In genomic region chr22:39130152-39130704, GRCh38 we compare ENCODE assay signal across 18 cellular contexts. TPM values are rescaled to one million over a fixed set of nuclear protein-coding genes. Genes with fewer than 3 reads are reported as not detected.
A peak's percentile ranks its signal among the peaks of the same experiment; 100 is the strongest.
DNase-seq lines count a peak whose midpoint lies in the region; ATAC-seq and TF ChIP-seq lines count a peak whose summit lies in the region.
"Had no signal": no experiment of that assay in that cellular context is flagged by ENCODE, and none has a peak within 500 bp of the region (broad histone marks: within the 10 kb centered on the region; RNA-seq: fewer than 3 reads in every experiment).

No MANE protein-coding gene starts in this region.

- peak overlapping the region; percentile 96 for H3K27ac Mint-ChIP-seq in dendritic cell treated with granulocyte-macrophage colony-stimulating factor and Interleukin-4, amounts not matched to agents 40 ng/mL and 50 ng/mL, for 4 days
- H3K27ac Mint-ChIP-seq in nephron progenitor cell = peak overlapping the region; percentile 49

- H3K27me3 Mint-ChIP-seq in dendritic cell treated with granulocyte-macrophage colony-stimulating factor and Interleukin-4, amounts not matched to agents 40 ng/mL and 50 ng/mL, for 4 days = peaks cover 9% of the 10 kb centered on the region
- peaks cover 7% of the 10 kb centered on the region for H3K27me3 Mint-ChIP-seq in nephron progenitor cell (ENCODE audit: low read depth, poor library complexity)

- H3K4me1 Mint-ChIP-seq in dendritic cell treated with granulocyte-macrophage colony-stimulating factor and Interleukin-4, amounts not matched to agents 40 ng/mL and 50 ng/mL, for 4 days (ENCODE audit: low read depth) = peaks cover 64% of the 10 kb centered on the region
- H3K4me1 Mint-ChIP-seq in nephron progenitor cell = peaks cover 53% of the 10 kb centered on the region

- TF ChIP-seq CTCF in cardiac muscle cell (IDR thresholded peaks at IDR 0.05; ENCODE audit: low read depth, low read length) (no peak), left ventricle myocardium inferior (IDR thresholded peaks at IDR 0.05; ENCODE audit: borderline replicate concordance) (no peak), nephron progenitor cell (IDR thresholded peaks at IDR 0.05) (no peak)

- intact Hi-C loops in left ventricle myocardium inferior (cut with micrococcal nuclease) = no loop called here
- intact Hi-C loops in dendritic cell treated with granulocyte-macrophage colony-stimulating factor and Interleukin-4, amounts not matched to agents 40 ng/mL and 50 ng/mL, for 4 days (cut with micrococcal nuclease) = no loop called here

- H3K4me1 ChIP-seq in cardiac muscle cell (ENCODE audit: low read depth) = peaks cover 18% of the 10 kb centered on the region
- H3K4me1 ChIP-seq in left ventricle myocardium inferior = peaks cover 30% of the 10 kb centered on the region

- H3K9me3 ChIP-seq in cardiac muscle cell (ENCODE audit: low read depth) = no peaks in the 10 kb centered on the region
- no peaks in the 10 kb centered on the region for H3K9me3 ChIP-seq in left ventricle myocardium inferior (replicated peaks)
- H3K9me3 ChIP-seq: BLaER1 treated with 17β-estradiol and CSF1 and Interleukin-3, amounts not matched to agents 10 nM and 100 nM had no signal

- DNase-seq in cardiac muscle cell (ENCODE audit: low read depth in 1 of 2, low spot score in 1 of 2) = no peak
- DNase-seq in left ventricle myocardium inferior = no peak
- DNase-seq in nephron progenitor cell = no peak
- DNase-seq in NCI-H2081 (lab: John Stamatoyannopoulos, UW) = no peak
- DNase-seq: DMS 273 treated with DMSO at 0.1 percent for 48 hours, GDM1, HCEC 1CT, NCI-H187, NCI-H2171, NCI-H446, NCI-H69 had no signal

- H3K36me3 Mint-ChIP-seq in dendritic cell treated with granulocyte-macrophage colony-stimulating factor and Interleukin-4, amounts not matched to agents 40 ng/mL and 50 ng/mL, for 4 days (ENCODE audit: low read depth) = peaks cover 29% of the 10 kb centered on the region
- no peaks in the 10 kb centered on the region for H3K36me3 Mint-ChIP-seq in nephron progenitor cell (ENCODE audit: low read depth)

- ATAC-seq in HG03045 (IDR thresholded peaks at IDR 0.05; ENCODE audit: unreplicated experiment) (no peak), GM18870 (IDR thresholded peaks at IDR 0.05; ENCODE audit: unreplicated experiment) (no peak), GM19351 (IDR thresholded peaks at IDR 0.05; ENCODE audit: unreplicated experiment) (no peak)
- ATAC-seq: K562 had no signal

- H3K27ac ChIP-seq in cardiac muscle cell (peak overlapping the region; percentile 73), left ventricle myocardium inferior (replicated peaks) (no peak overlapping the region)

- no peaks in the 10 kb centered on the region for H3K36me3 ChIP-seq in cardiac muscle cell
- peaks cover 23% of the 10 kb centered on the region for H3K36me3 ChIP-seq in left ventricle myocardium inferior
- H3K36me3 ChIP-seq: BLaER1 treated with 17β-estradiol and CSF1 and Interleukin-3, amounts not matched to agents 10 nM and 100 nM had no signal

- no peaks in the 10 kb centered on the region for H3K27me3 ChIP-seq in cardiac muscle cell
- no peaks in the 10 kb centered on the region for H3K27me3 ChIP-seq in left ventricle myocardium inferior (ENCODE audit: low read depth)
- H3K27me3 ChIP-seq: BLaER1 treated with 17β-estradiol and CSF1 and Interleukin-3, amounts not matched to agents 10 nM and 100 nM had no signal

- H3K9me3 Mint-ChIP-seq in dendritic cell treated with granulocyte-macrophage colony-stimulating factor and Interleukin-4, amounts not matched to agents 40 ng/mL and 50 ng/mL, for 4 days = no peaks in the 10 kb centered on the region
- H3K9me3 Mint-ChIP-seq in nephron progenitor cell = peaks cover 5% of the 10 kb centered on the region

- H3K4me3 Mint-ChIP-seq in dendritic cell treated with granulocyte-macrophage colony-stimulating factor and Interleukin-4, amounts not matched to agents 40 ng/mL and 50 ng/mL, for 4 days = peak overlapping the region; percentile 17
- H3K4me3 Mint-ChIP-seq in nephron progenitor cell = peak overlapping the region; percentile 43

- H3K4me3 ChIP-seq in cardiac muscle cell (no peak overlapping the region), left ventricle myocardium inferior (no peak overlapping the region)
- H3K4me3 ChIP-seq: BLaER1 treated with 17β-estradiol and CSF1 and Interleukin-3, amounts not matched to agents 10 nM and 100 nM; K562 had no signal

RNA-seq across cellular contexts. Expression of gene CBX7, which starts 22.3 kb away (rescaled TPM):
- total RNA-seq in cardiac muscle cell = 8.9 and 31.3 TPM in 2 replicates
- 10.2 and 10.9 TPM in 2 replicates for polyA plus RNA-seq in cardiac muscle cell
- 85.4 TPM for total RNA-seq in left ventricle myocardium inferior

RNA-seq across cellular contexts. Expression of gene APOBEC3H, which starts 33.2 kb away (rescaled TPM):
- total RNA-seq in cardiac muscle cell = 0.57 and 1.3 TPM in 2 replicates
- 0.77 and 0.97 TPM in 2 replicates for polyA plus RNA-seq in cardiac muscle cell
- 0.41 TPM for total RNA-seq in left ventricle myocardium inferior
- total RNA-seq: K562, Right ventricle myocardium superior had no signal

RNA-seq across cellular contexts. Expression of gene APOBEC3G, which starts 53.2 kb away (rescaled TPM):
- total RNA-seq in cardiac muscle cell (10.5 and 12.2 TPM in 2 replicates), left ventricle myocardium inferior (4.2 TPM)
- polyA plus RNA-seq in cardiac muscle cell = 7.1 and 13.3 TPM in 2 replicates
